Comparison of ENCODE assay signal across 28 cellular contexts in genomic region chr5:95993776-95994175, GRCh38.
"Had no signal": no experiment of that assay in that cellular context is flagged by ENCODE, and none has a peak within 500 bp of the region (broad histone marks: within the 10 kb centered on the region; RNA-seq: fewer than 3 reads in every experiment).

No MANE protein-coding gene starts in this region.

- H3K27ac ChIP-seq: stomach, suprapubic skin, testis, thoracic aorta, thyroid gland, tibial artery, tibial nerve, transverse colon, upper lobe of left lung, upper lobe of right lung, uterus, vagina had no signal

- H3K27me3 Mint-ChIP-seq: stimulated activated memory B cell treated with anti-CD40 and anti-IgM and Interleukin-4, amounts not matched to agents 10 μg/mL and 1 μg/mL and 100 μg/mL, for 72 hours; type B pancreatic cell had no signal

- H3K9me3 ChIP-seq: stomach, suprapubic skin, testis, thoracic aorta, thyroid gland, tibial artery, tibial nerve, transverse colon, upper lobe of left lung, upper lobe of right lung, uterus, vagina had no signal

- H3K27me3 ChIP-seq: stomach, suprapubic skin, testis, thyroid gland, tibial artery, tibial nerve, transverse colon, upper lobe of left lung, upper lobe of right lung, uterus, vagina had no signal

- H3K36me3 ChIP-seq: stomach, suprapubic skin, thoracic aorta, thyroid gland, tibial artery, tibial nerve, transverse colon, upper lobe of left lung, upper lobe of right lung, uterus, vagina had no signal

- H3K9me3 Mint-ChIP-seq: stimulated activated effector memory CD8-positive, alpha-beta T cell treated with anti-CD3 and anti-CD28 coated beads, Interleukin-12 subunit alpha, Interleukin-12 subunit beta, amount 100 ng/mL, for 72 hours; stimulated activated memory B cell treated with anti-CD40 and anti-IgM and Interleukin-4, amounts not matched to agents 10 μg/mL and 1 μg/mL and 100 μg/mL, for 72 hours; stimulated activated naive CD8-positive, alpha-beta T cell treated with anti-CD3 and anti-CD28 coated beads, Interleukin-15, amount 100 ng/mL, for 72 hours; stimulated activated naive CD8-positive, alpha-beta T cell treated with anti-CD3 and anti-CD28 coated beads, Interleukin-15, Interleukin-2, amounts not matched to agents 100 ng/mL and 50 ng/mL, for 24 hours; type B pancreatic cell had no signal

- H3K4me3 Mint-ChIP-seq: stimulated activated effector memory CD8-positive, alpha-beta T cell treated with anti-CD3 and anti-CD28 coated beads, Interleukin-12 subunit alpha, Interleukin-12 subunit beta, amount 100 ng/mL, for 72 hours; stimulated activated memory B cell treated with anti-CD40 and anti-IgM and Interleukin-4, amounts not matched to agents 10 μg/mL and 1 μg/mL and 100 μg/mL, for 72 hours; stimulated activated naive B cell treated with anti-CD40 and anti-IgM and Interleukin-4, amounts not matched to agents 10 μg/mL and 1 μg/mL and 100 μg/mL, for 72 hours; stimulated activated naive CD8-positive, alpha-beta T cell treated with anti-CD3 and anti-CD28 coated beads, Interleukin-15, amount 100 ng/mL, for 72 hours; stimulated activated naive CD8-positive, alpha-beta T cell treated with anti-CD3 and anti-CD28 coated beads, Interleukin-15, Interleukin-2, amounts not matched to agents 100 ng/mL and 50 ng/mL, for 24 hours; type B pancreatic cell had no signal

- ATAC-seq: stimulated activated effector memory CD8-positive, alpha-beta T cell treated with anti-CD3 and anti-CD28 coated beads, Interleukin-12 subunit alpha, Interleukin-12 subunit beta, amount 100 ng/mL, for 72 hours; stimulated activated memory B cell treated with anti-CD40 and anti-IgM and Interleukin-4, amounts not matched to agents 10 μg/mL and 1 μg/mL and 100 μg/mL, for 72 hours; stimulated activated naive B cell treated with anti-CD40 and anti-IgM and Interleukin-4, amounts not matched to agents 10 μg/mL and 1 μg/mL and 100 μg/mL, for 72 hours; stimulated activated naive CD8-positive, alpha-beta T cell treated with anti-CD3 and anti-CD28 coated beads, Interleukin-15, amount 100 ng/mL, for 72 hours; stimulated activated naive CD8-positive, alpha-beta T cell treated with anti-CD3 and anti-CD28 coated beads, Interleukin-15, Interleukin-2, amounts not matched to agents 100 U/mL and 50 U/mL, for 24 hours; upper lobe of right lung had no signal

- H3K4me1 ChIP-seq: suprapubic skin, testis, tibial nerve, upper lobe of left lung, upper lobe of right lung, uterus, vagina had no signal

- DNase-seq: stimulated activated CD4-positive, alpha-beta T cell treated with anti-CD3 and anti-CD28 coated beads, Interleukin-2, amount 100 ng/mL, for 48 hours; stimulated activated CD4-positive, alpha-beta T cell treated with anti-CD3 and anti-CD28 coated beads, Interleukin-4, amount 100 ng/mL, for 1 hour; stimulated activated CD4-positive, alpha-beta T cell treated with anti-CD3 and anti-CD28 coated beads, Interleukin-4, amount 100 ng/mL, for 24 hours; stimulated activated CD4-positive, alpha-beta T cell treated with anti-CD3 and anti-CD28 coated beads, Interleukin-4, amount 100 ng/mL, for 4 hours; stimulated activated CD8-positive, alpha-beta memory T cell treated with anti-CD3 and anti-CD28 coated beads, Interleukin-4, amount 100 ng/mL, for 48 hours; stimulated activated naive B cell treated with anti-CD40 and anti-IgM and Interleukin-4, amounts not matched to agents 10 μg/mL and 1 μg/mL and 100 μg/mL, for 72 hours; stimulated activated naive CD4-positive, alpha-beta T cell; stimulated activated naive CD4-positive, alpha-beta T cell treated with Interleukin-2 at 50 U/mL for 16 hours; stimulated activated naive CD8-positive, alpha-beta T cell treated with anti-CD3 and anti-CD28 coated beads, Interleukin-15, amount 100 ng/mL, for 72 hours; stimulated activated naive CD8-positive, alpha-beta T cell treated with anti-CD3 and anti-CD28 coated beads, Interleukin-15, Interleukin-2, amounts not matched to agents 100 U/mL and 50 U/mL, for 24 hours; stomach; substantia nigra; testis; thyroid gland; tibial artery; transverse colon; trophoblast cell; upper lobe of left lung; upper lobe of right lung; uterus had no signal

- H3K27ac Mint-ChIP-seq: stimulated activated effector memory CD8-positive, alpha-beta T cell treated with anti-CD3 and anti-CD28 coated beads, Interleukin-12 subunit alpha, Interleukin-12 subunit beta, amount 100 ng/mL, for 72 hours; stimulated activated memory B cell treated with anti-CD40 and anti-IgM and Interleukin-4, amounts not matched to agents 10 μg/mL and 1 μg/mL and 100 μg/mL, for 72 hours; stimulated activated naive B cell treated with anti-CD40 and anti-IgM and Interleukin-4, amounts not matched to agents 10 μg/mL and 1 μg/mL and 100 μg/mL, for 72 hours; stimulated activated naive CD8-positive, alpha-beta T cell treated with anti-CD3 and anti-CD28 coated beads, Interleukin-15, amount 100 ng/mL, for 72 hours; stimulated activated naive CD8-positive, alpha-beta T cell treated with anti-CD3 and anti-CD28 coated beads, Interleukin-15, Interleukin-2, amounts not matched to agents 100 ng/mL and 50 ng/mL, for 24 hours; type B pancreatic cell had no signal

- H3K36me3 Mint-ChIP-seq: stimulated activated effector memory CD8-positive, alpha-beta T cell treated with anti-CD3 and anti-CD28 coated beads, Interleukin-12 subunit alpha, Interleukin-12 subunit beta, amount 100 ng/mL, for 72 hours; stimulated activated memory B cell treated with anti-CD40 and anti-IgM and Interleukin-4, amounts not matched to agents 10 μg/mL and 1 μg/mL and 100 μg/mL, for 72 hours; stimulated activated naive B cell treated with anti-CD40 and anti-IgM and Interleukin-4, amounts not matched to agents 10 μg/mL and 1 μg/mL and 100 μg/mL, for 72 hours; type B pancreatic cell had no signal

- H3K4me1 Mint-ChIP-seq: stimulated activated memory B cell treated with anti-CD40 and anti-IgM and Interleukin-4, amounts not matched to agents 10 μg/mL and 1 μg/mL and 100 μg/mL, for 72 hours had no signal

- H3K4me3 ChIP-seq: stomach, suprapubic skin, testis, thoracic aorta, thyroid gland, tibial artery, tibial nerve, transverse colon, upper lobe of left lung, upper lobe of right lung, uterus, vagina had no signal
